Comparison of ENCODE assay signal across 8 cellular contexts in the genomic region with DNA sequence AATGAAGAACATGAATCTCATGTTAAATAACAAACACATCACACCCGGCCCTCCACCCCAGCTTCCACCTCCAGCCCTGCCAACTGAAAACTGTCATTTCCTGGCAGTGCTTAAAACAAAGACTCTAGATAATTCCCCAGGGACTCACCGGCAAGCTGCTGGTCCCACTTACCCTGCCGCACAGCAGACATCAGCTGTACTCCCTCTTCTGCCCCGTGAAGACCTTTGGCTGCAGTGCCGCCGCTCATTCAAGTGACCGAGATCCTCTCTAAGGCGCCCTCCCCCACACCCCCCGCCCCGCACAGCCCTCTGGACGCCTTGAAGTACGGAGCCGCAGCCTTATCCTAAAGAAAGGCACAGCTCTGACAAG. TPM values are rescaled to one million over a fixed set of nuclear protein-coding genes. Genes with fewer than 3 reads are reported as not detected.
DNase-seq lines count a peak whose midpoint lies in the region; ATAC-seq and TF ChIP-seq lines count a peak whose summit lies in the region.

No MANE protein-coding gene starts in this region.

- H3K4me1 ChIP-seq in DND-41 (ENCODE audit: insufficient read depth, low read length) (peaks cover 80% of the 10 kb centered on the region), mesenchymal stem cell (ENCODE audit: control insufficient read depth, insufficient read depth, low read depth, low read length) (peaks cover 28% of the 10 kb centered on the region), tibial artery (peaks cover 3 to 67% (median 35%) of the 10 kb centered on the region in 4 donors)
- peaks cover 46% of the 10 kb centered on the region for H3K4me1 ChIP-seq in effector memory CD4-positive, alpha-beta T cell (ENCODE audit: control insufficient read depth, insufficient read depth, low read length, poor library complexity, severe bottlenecking)

- H3K9me3 ChIP-seq in DND-41 (ENCODE audit: insufficient read depth, low read length, severe bottlenecking): no peaks in the 10 kb centered on the region
- no peaks in the 10 kb centered on the region for H3K9me3 ChIP-seq in effector memory CD4-positive, alpha-beta T cell (ENCODE audit: control insufficient read depth, low read length)
- H3K9me3 ChIP-seq in mesenchymal stem cell (ENCODE audit: control insufficient read depth, low read length): no peaks in the 10 kb centered on the region
- no peaks in the 10 kb centered on the region for H3K9me3 ChIP-seq in tibial artery

- no peak overlapping the region for H4K91ac ChIP-seq in mesenchymal stem cell (ENCODE audit: low read length)

- peak overlapping the region; percentile 99 for H3K4me3 Mint-ChIP-seq in T-helper 2 cell treated with Interferon-gamma antibody and Interleukin-4, amounts not matched to agents 5 μg/mL and 100 μg/mL, for 36 hours

- H3K14ac ChIP-seq in mesenchymal stem cell (ENCODE audit: low read length in 2 of 2): no peak overlapping the region

- H2BK5ac ChIP-seq in mesenchymal stem cell (ENCODE audit: low read depth, low read length, poor library complexity, severe bottlenecking): no peak overlapping the region

- H3K4me3 ChIP-seq in DND-41 (ENCODE audit: low read depth in 1 of 2, low read length in 2 of 2) (peak overlapping the region; percentile 72 to 76), mesenchymal stem cell (ENCODE audit: insufficient read depth in 1 of 2, low read depth in 1 of 2, low read length in 2 of 2) (peak overlapping the region; percentile 78 to 89), tibial artery (peak overlapping the region; percentile 68 to 77)
- peak overlapping the region; percentile 67 for H3K4me3 ChIP-seq in Jurkat, Clone E6-1 (ENCODE audit: low read length)
- H3K4me3 ChIP-seq in effector memory CD4-positive, alpha-beta T cell (ENCODE audit: insufficient read depth, low read depth, low read length, poor library complexity, severe bottlenecking): peak overlapping the region; percentile 77

- peak overlapping the region; percentile 99 for H3K27ac ChIP-seq in DND-41 (ENCODE audit: low read length)
- peak overlapping the region; percentile 79 for H3K27ac ChIP-seq in effector memory CD4-positive, alpha-beta T cell (ENCODE audit: insufficient read depth, low read length, poor library complexity, severe bottlenecking)
- peak overlapping the region; percentile 89 for H3K27ac ChIP-seq in mesenchymal stem cell (ENCODE audit: low read length, poor library complexity, severe bottlenecking)
- H3K27ac ChIP-seq in tibial artery: peak overlapping the region; percentile 77 to 87

- peaks cover 25% of the 10 kb centered on the region for H4K20me1 ChIP-seq in DND-41 (ENCODE audit: insufficient read depth, low read length)

- DNase-seq in DND-41: peak; percentile 77
- no peak for DNase-seq in Jurkat, Clone E6-1 (ENCODE audit: low read depth, low spot score)
- DNase-seq in T-helper 2 cell treated with Interferon-gamma antibody and Interleukin-4, amounts not matched to agents 5 μg/mL and 100 μg/mL, for 36 hours (ENCODE audit: low spot score): peak; percentile 14
- no peak for DNase-seq in effector memory CD4-positive, alpha-beta T cell
- peak; percentile 72 for DNase-seq in mesenchymal stem cell
- peak; percentile 63 to 78 for DNase-seq in tibial artery
- DNase-seq in NCI-H510A treated with DMSO at 0.1 percent for 48 hours (lab: John Stamatoyannopoulos, UW): no peak

- H3K27ac Mint-ChIP-seq in T-helper 2 cell treated with Interferon-gamma antibody and Interleukin-4, amounts not matched to agents 5 μg/mL and 100 μg/mL, for 36 hours: peak overlapping the region; percentile 83

- no peak overlapping the region for H4K8ac ChIP-seq in mesenchymal stem cell (ENCODE audit: low read length)

- no peak overlapping the region for H3K23ac ChIP-seq in mesenchymal stem cell (ENCODE audit: low read length in 2 of 2)

- H3K79me2 ChIP-seq in DND-41 (ENCODE audit: insufficient read depth, low read length): peaks cover 55% of the 10 kb centered on the region

- no peak overlapping the region for H2BK120ac ChIP-seq in mesenchymal stem cell (ENCODE audit: low read depth, low read length)

- H3K36me3 ChIP-seq in DND-41 (ENCODE audit: insufficient read depth, low read length) (peaks cover 33% of the 10 kb centered on the region), mesenchymal stem cell (ENCODE audit: control insufficient read depth in 1 of 2, insufficient read depth in 2 of 2, low read depth in 1 of 2, low read length in 2 of 2) (peaks cover 2 to 28% of the 10 kb centered on the region in 2 experiments), tibial artery (no peaks in the 10 kb centered on the region)
- H3K36me3 ChIP-seq in effector memory CD4-positive, alpha-beta T cell (ENCODE audit: control insufficient read depth, insufficient read depth, low read length): no peaks in the 10 kb centered on the region

- no peaks in the 10 kb centered on the region for H3K27me3 Mint-ChIP-seq in T-helper 2 cell treated with Interferon-gamma antibody and Interleukin-4, amounts not matched to agents 5 μg/mL and 100 μg/mL, for 36 hours (ENCODE audit: low read depth)

- intact Hi-C loops in tibial artery (cut with DNase I; ENCODE audit: low total_unique reads): no loop called here

- ATAC-seq in DND-41 (ENCODE audit: insufficient read depth, low read depth) (peak; percentile 39), GM21367 (IDR thresholded peaks at IDR 0.05; ENCODE audit: unreplicated experiment) (peak; percentile 27)

- H2AFZ ChIP-seq in DND-41 (ENCODE audit: low read depth, low read length): peak overlapping the region; percentile 61
- no peak overlapping the region for H2AFZ ChIP-seq in mesenchymal stem cell (ENCODE audit: low read depth, low read length)

- peaks cover 1% of the 10 kb centered on the region for H3K79me1 ChIP-seq in mesenchymal stem cell (replicated peaks; ENCODE audit: low read length, poor library complexity, severe bottlenecking)

- peak overlapping the region; percentile 90 for H3K4me2 ChIP-seq in DND-41 (ENCODE audit: insufficient read depth, low read length)
- peak overlapping the region; percentile 66 for H3K4me2 ChIP-seq in mesenchymal stem cell (ENCODE audit: low read length, poor library complexity, severe bottlenecking)

- TF ChIP-seq CTCF in DND-41 (IDR thresholded peaks at IDR 0.05; ENCODE audit: borderline replicate concordance, extremely low read depth, low read length, poor library complexity, severe bottlenecking) (no peak), tibial artery (IDR thresholded peaks at IDR 0.05) (no peak)

- WGBS in mesenchymal stem cell: 1% methylated on average over 13 of the region's 13 CpGs

- no peak overlapping the region for H2BK12ac ChIP-seq in mesenchymal stem cell (ENCODE audit: low read length in 2 of 2)

- H3K18ac ChIP-seq in mesenchymal stem cell (ENCODE audit: low read depth in 1 of 2, low read length in 2 of 2): peak overlapping the region; percentile 58 to 82

- H3K9me3 Mint-ChIP-seq in T-helper 2 cell treated with Interferon-gamma antibody and Interleukin-4, amounts not matched to agents 5 μg/mL and 100 μg/mL, for 36 hours: no peaks in the 10 kb centered on the region

- H3K36me3 Mint-ChIP-seq in T-helper 2 cell treated with Interferon-gamma antibody and Interleukin-4, amounts not matched to agents 5 μg/mL and 100 μg/mL, for 36 hours (ENCODE audit: low read depth): peaks cover 21% of the 10 kb centered on the region

- peaks cover 60% of the 10 kb centered on the region for H3K4me1 Mint-ChIP-seq in T-helper 2 cell treated with Interferon-gamma antibody and Interleukin-4, amounts not matched to agents 5 μg/mL and 100 μg/mL, for 36 hours (ENCODE audit: low read depth)

- no peaks in the 10 kb centered on the region for H3K27me3 ChIP-seq in DND-41 (ENCODE audit: insufficient read depth, low read length, poor library complexity)
- H3K27me3 ChIP-seq in effector memory CD4-positive, alpha-beta T cell (replicated peaks; ENCODE audit: control insufficient read depth, insufficient read depth, low read length, poor library complexity, severe bottlenecking): no peaks in the 10 kb centered on the region
- H3K27me3 ChIP-seq in mesenchymal stem cell (ENCODE audit: control insufficient read depth in 1 of 2, insufficient read depth in 1 of 2, low read length in 2 of 2): no peaks in the 10 kb centered on the region
- no peaks in the 10 kb centered on the region for H3K27me3 ChIP-seq in tibial artery

- H3K9ac ChIP-seq in DND-41 (ENCODE audit: low read depth, low read length): peak overlapping the region; percentile 75
- peak overlapping the region; percentile 93 for H3K9ac ChIP-seq in mesenchymal stem cell (ENCODE audit: low read length)

- H2BK15ac ChIP-seq in mesenchymal stem cell (ENCODE audit: low read depth, poor library complexity, severe bottlenecking): no peak overlapping the region

- H2AK5ac ChIP-seq in mesenchymal stem cell (ENCODE audit: low read length, severe bottlenecking): no peak overlapping the region

- H3K4ac ChIP-seq in mesenchymal stem cell (ENCODE audit: low read depth in 1 of 2, low read length in 2 of 2): peak overlapping the region in 1 of 2 experiments; percentile 12

RNA-seq across cellular contexts. Expression of gene GLRX, which starts 0.5 kb away (rescaled TPM):
- polyA plus RNA-seq in Jurkat, Clone E6-1 (2012; ENCODE audit: insufficient read depth, insufficient read length): 152 TPM
- polyA plus RNA-seq in mesenchymal stem cell (2013, experiment 1 of 2): 137 TPM
- 143 TPM for polyA plus RNA-seq in mesenchymal stem cell (2013, experiment 2 of 2)

Comparison
In these comparisons a context has a peak if more than half of its experiments do, and no peak if none do; other contexts are left out.
1. DNase-seq: peak in DND-41 (single experiment), T-helper 2 cell treated with Interferon-gamma antibody and Interleukin-4, amounts not matched to agents 5 μg/mL and 100 μg/mL, for 36 hours (single experiment), mesenchymal stem cell (single experiment) and tibial artery (2 of 2); none in Jurkat, Clone E6-1 (single experiment), effector memory CD4-positive, alpha-beta T cell (0 of 3) and NCI-H510A treated with DMSO at 0.1 percent for 48 hours (single experiment).
2. Peak in every context shown above with its lines, with median percentiles within 50 percentile points of each other: H3K27ac ChIP-seq and H3K4me3 ChIP-seq.